Comparison of ENCODE assay signal across 27 cellular contexts in genomic region chr5:147821791-147822190, GRCh38. TPM values are rescaled to one million over a fixed set of nuclear protein-coding genes. Genes with fewer than 3 reads are reported as not detected.
DNase-seq lines count a peak whose midpoint lies in the region; ATAC-seq, FAIRE-seq and TF ChIP-seq lines count a peak whose summit lies in the region.
"Had no signal": no experiment of that assay in that cellular context is flagged by ENCODE, and none has a peak within 500 bp of the region (broad histone marks: within the 10 kb centered on the region; RNA-seq: fewer than 3 reads in every experiment).

No MANE protein-coding gene starts in this region.

- H3K27ac ChIP-seq in kidney (ENCODE audit: low read depth in 2 of 2, low read length in 2 of 2) (no peak overlapping the region), parathyroid adenoma (no peak overlapping the region)
- H3K27ac ChIP-seq: HL-60, PC-9 had no signal

- H3K4me3 ChIP-seq in kidney (ENCODE audit: low read length in 2 of 2) = no peak overlapping the region
- no peak overlapping the region for H3K4me3 ChIP-seq in parathyroid adenoma (ENCODE audit: low read depth, low read length)
- H3K4me3 ChIP-seq: GM12878, PC-9, SJCRH30 had no signal

- no peak overlapping the region for H3K4me2 ChIP-seq in parathyroid adenoma (ENCODE audit: low read length)
- H3K4me2 ChIP-seq: PC-9 had no signal

- no peaks in the 10 kb centered on the region for H3K4me1 ChIP-seq in kidney (ENCODE audit: control insufficient read depth in 1 of 2, insufficient read depth in 1 of 2, low read depth in 1 of 2, low read length in 2 of 2)
- no peaks in the 10 kb centered on the region for H3K4me1 ChIP-seq in parathyroid adenoma

- no peaks in the 10 kb centered on the region for H3K79me2 ChIP-seq in parathyroid adenoma

- no peaks in the 10 kb centered on the region for H3K9me3 ChIP-seq in kidney (ENCODE audit: control insufficient read depth in 1 of 2, low read length in 2 of 2)
- no peaks in the 10 kb centered on the region for H3K9me3 ChIP-seq in parathyroid adenoma (ENCODE audit: control insufficient read depth, low read length)
- H3K9me3 ChIP-seq: Caco-2, SJCRH30 had no signal

- H3K9ac ChIP-seq in kidney (ENCODE audit: low read length in 2 of 2) (no peak overlapping the region), parathyroid adenoma (no peak overlapping the region)

- H3K36me3 ChIP-seq in kidney (ENCODE audit: control insufficient read depth in 1 of 2, insufficient read depth in 2 of 2, low read length in 2 of 2) (no peaks in the 10 kb centered on the region), parathyroid adenoma (ENCODE audit: control insufficient read depth, insufficient read depth, low read length) (no peaks in the 10 kb centered on the region)
- H3K36me3 ChIP-seq: SJCRH30 had no signal

- H3K27me3 ChIP-seq in parathyroid adenoma (ENCODE audit: control insufficient read depth, insufficient read depth, low read length) = no peaks in the 10 kb centered on the region
- H3K27me3 ChIP-seq: SJCRH30 had no signal

- DNase-seq in CD1c-positive myeloid dendritic cell (ENCODE audit: extremely low spot score) (peak; percentile 46), MV-4-11 (lab: John Stamatoyannopoulos, UW) (peak; percentile 8), kidney (peak; percentile 19), NOMO-1 (lab: John Stamatoyannopoulos, UW; ENCODE audit: unreplicated experiment in 2 of 2) (no peak)
- DNase-seq: AML-193; Caco-2; CD4-positive, CD25-positive, alpha-beta regulatory T cell; DMS53; EL; HFFc6; NCI-H1105; NCI-H2081 treated with DMSO at 0.1 percent for 48 hours; NCI-H510A; NCI-H82; PC-9; SJCRH30; T-helper 17 cell had no signal

- ATAC-seq in HG02840 (IDR thresholded peaks at IDR 0.05; ENCODE audit: low FRiP score, unreplicated experiment) (no peak), GM21367 (IDR thresholded peaks at IDR 0.05; ENCODE audit: unreplicated experiment) (no peak), GM19397 (IDR thresholded peaks at IDR 0.05; ENCODE audit: unreplicated experiment) (no peak)

- H2AFZ ChIP-seq in parathyroid adenoma = peak overlapping the region; percentile 14
- H2AFZ ChIP-seq: PC-9 had no signal

- no peak for FAIRE-seq in kidney (lab: Jason Lieb, UNC)
- FAIRE-seq: GM12878, H54, HTR-8/SVneo had no signal

- intact Hi-C loops in kidney (cut with DNase I) = no loop called here

- TF ChIP-seq CTCF in kidney (IDR thresholded peaks at IDR 0.05; ENCODE audit: borderline replicate concordance, extremely low read depth, insufficient read depth) (no peak), parathyroid adenoma (IDR thresholded peaks at IDR 0.05) (no peak)

RNA-seq across cellular contexts. Expression of gene SPINK1, which starts 9.7 kb away (rescaled TPM):
- 2.2 TPM for total RNA-seq in kidney
- 234 TPM for polyA plus RNA-seq in kidney (ENCODE audit: insufficient read depth, low read depth, low replicate concordance)
- total RNA-seq: CD4-positive, CD25-positive, alpha-beta regulatory T cell; HFFc6; LHCN-M2; PC-9; SJCRH30; T-helper 17 cell had no signal
- polyA plus RNA-seq: CD4-positive, CD25-positive, alpha-beta regulatory T cell; GM12878; IgD-negative memory B cell had no signal

RNA-seq across cellular contexts. Expression of gene JAKMIP2, which starts 39.3 kb away (rescaled TPM):
- total RNA-seq in kidney = 0.38 TPM
- 0.71 TPM for polyA plus RNA-seq in kidney (ENCODE audit: insufficient read depth, low read depth, low replicate concordance)
- total RNA-seq: HFFc6, PC-9 had no signal

RNA-seq across cellular contexts. Expression of gene SCGB3A2, which starts 56.7 kb away (rescaled TPM):
- total RNA-seq in kidney = not detected
- not detected for polyA plus RNA-seq in kidney (ENCODE audit: insufficient read depth, low read depth, low replicate concordance)
- total RNA-seq: Caco-2; CD4-positive, CD25-positive, alpha-beta regulatory T cell; GM12878; HFFc6; LHCN-M2; PC-9; SJCRH30; T-helper 17 cell had no signal
- polyA plus RNA-seq: CD4-positive, CD25-positive, alpha-beta regulatory T cell; IgD-negative memory B cell had no signal

Comparison
In these comparisons a context has a peak if more than half of its experiments do, and no peak if none do; other contexts are left out.
1. DNase-seq: peak in CD1c-positive myeloid dendritic cell (single experiment), MV-4-11 (single experiment) and kidney (single experiment); none in NOMO-1 (0 of 2).